ENCODE assay signal across 2 cellular contexts in genomic region chr5:127373858-127374491, GRCh38.
TF ChIP-seq lines count a peak whose summit lies in the region.

No MANE protein-coding gene starts in this region.

TF ChIP-seq in A549, 52 proteins besides CTCF, POLR2A, EP300 and RAD21:
- TF ChIP-seq BCL3 (IDR thresholded peaks at IDR 0.05) (no peak), CHD4 (IDR thresholded peaks at IDR 0.05; ENCODE audit: borderline replicate concordance) (no peak), BHLHE40 (IDR thresholded peaks at IDR 0.05; ENCODE audit: low read depth, low read length) (no peak), RFX5 (IDR thresholded peaks at IDR 0.05) (no peak), GATA3 (IDR thresholded peaks at IDR 0.05; ENCODE audit: borderline replicate concordance) (no peak), HOXB5 (CRISPR knock-in tag; IDR thresholded peaks at IDR 0.05) (no peak)

TF ChIP-seq in H1, 55 proteins besides CTCF, POLR2A, EP300 and RAD21 (continued from another document):
- TF ChIP-seq GABPA (IDR thresholded peaks at IDR 0.05; ENCODE audit: borderline replicate concordance, insufficient read depth, low read length) = no peak
